Comparison of ENCODE assay signal across 8 cellular contexts in the genomic region with DNA sequence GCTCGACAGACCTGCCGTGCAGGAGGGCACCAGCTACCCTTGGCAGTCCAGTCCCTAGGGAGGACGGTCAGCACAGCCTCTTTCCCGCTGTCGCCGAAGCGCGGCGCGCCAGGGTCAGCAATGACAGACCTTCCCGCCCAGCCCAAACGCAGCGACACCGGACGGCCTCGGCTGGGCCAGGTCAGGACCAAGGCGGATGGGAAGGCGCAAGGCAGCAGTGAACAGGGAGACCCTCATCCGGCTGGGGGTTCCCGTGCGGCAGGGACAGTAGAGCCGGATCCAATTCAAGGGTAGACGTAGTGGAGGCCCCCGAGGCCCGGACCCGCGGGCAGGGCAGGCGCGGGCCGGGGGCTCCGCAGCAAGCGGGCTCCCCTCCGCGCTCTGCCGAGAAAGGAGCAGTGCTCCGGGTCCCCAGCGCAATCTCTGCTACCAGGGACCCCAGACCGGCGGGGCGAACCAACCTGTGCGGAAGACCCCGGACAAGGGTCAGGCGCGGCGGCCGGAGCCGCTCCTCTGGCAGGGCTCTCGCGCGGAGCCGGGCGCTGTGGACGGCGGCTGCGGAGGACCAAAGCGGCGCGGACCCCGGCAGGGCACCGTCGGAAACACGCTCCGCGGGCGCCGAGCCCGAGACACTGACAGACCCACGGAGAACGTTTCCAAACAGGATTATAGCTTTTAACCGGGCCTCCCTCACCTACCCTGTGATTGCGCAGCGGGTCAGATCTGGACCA. TPM values are rescaled to one million over a fixed set of nuclear protein-coding genes. Genes with fewer than 3 reads are reported as not detected.
DNase-seq lines count a peak whose midpoint lies in the region; ATAC-seq and TF ChIP-seq lines count a peak whose summit lies in the region.

A gene with protein sequence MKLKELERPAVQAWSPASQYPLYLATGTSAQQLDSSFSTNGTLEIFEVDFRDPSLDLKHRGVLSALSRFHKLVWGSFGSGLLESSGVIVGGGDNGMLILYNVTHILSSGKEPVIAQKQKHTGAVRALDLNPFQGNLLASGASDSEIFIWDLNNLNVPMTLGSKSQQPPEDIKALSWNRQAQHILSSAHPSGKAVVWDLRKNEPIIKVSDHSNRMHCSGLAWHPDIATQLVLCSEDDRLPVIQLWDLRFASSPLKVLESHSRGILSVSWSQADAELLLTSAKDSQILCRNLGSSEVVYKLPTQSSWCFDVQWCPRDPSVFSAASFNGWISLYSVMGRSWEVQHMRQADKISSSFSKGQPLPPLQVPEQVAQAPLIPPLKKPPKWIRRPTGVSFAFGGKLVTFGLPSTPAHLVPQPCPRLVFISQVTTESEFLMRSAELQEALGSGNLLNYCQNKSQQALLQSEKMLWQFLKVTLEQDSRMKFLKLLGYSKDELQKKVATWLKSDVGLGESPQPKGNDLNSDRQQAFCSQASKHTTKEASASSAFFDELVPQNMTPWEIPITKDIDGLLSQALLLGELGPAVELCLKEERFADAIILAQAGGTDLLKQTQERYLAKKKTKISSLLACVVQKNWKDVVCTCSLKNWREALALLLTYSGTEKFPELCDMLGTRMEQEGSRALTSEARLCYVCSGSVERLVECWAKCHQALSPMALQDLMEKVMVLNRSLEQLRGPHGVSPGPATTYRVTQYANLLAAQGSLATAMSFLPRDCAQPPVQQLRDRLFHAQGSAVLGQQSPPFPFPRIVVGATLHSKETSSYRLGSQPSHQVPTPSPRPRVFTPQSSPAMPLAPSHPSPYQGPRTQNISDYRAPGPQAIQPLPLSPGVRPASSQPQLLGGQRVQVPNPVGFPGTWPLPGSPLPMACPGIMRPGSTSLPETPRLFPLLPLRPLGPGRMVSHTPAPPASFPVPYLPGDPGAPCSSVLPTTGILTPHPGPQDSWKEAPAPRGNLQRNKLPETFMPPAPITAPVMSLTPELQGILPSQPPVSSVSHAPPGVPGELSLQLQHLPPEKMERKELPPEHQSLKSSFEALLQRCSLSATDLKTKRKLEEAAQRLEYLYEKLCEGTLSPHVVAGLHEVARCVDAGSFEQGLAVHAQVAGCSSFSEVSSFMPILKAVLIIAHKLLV (minus strand): TSS at position 541 of the 731 bp plus-strand sequence. CDS start 2,909 bp downstream, outside the sequence.

- H3K4me1 Mint-ChIP-seq in CD8-positive, alpha-beta memory T cell = peaks cover 6 to 10% (median 7%) of the 10 kb centered on the region in 3 donors
- H3K4me1 Mint-ChIP-seq in T-helper 17 cell (peaks cover 16% of the 10 kb centered on the region), neural crest cell (peaks cover 17% of the 10 kb centered on the region)

- H3K4me3 Mint-ChIP-seq in CD8-positive, alpha-beta memory T cell = no peak within 1 kb of the TSS
- H3K4me3 Mint-ChIP-seq in T-helper 17 cell = no peak within 1 kb of the TSS
- H3K4me3 Mint-ChIP-seq in neural crest cell = peak within 1 kb of the TSS; percentile 95

- H3K27me3 Mint-ChIP-seq in CD8-positive, alpha-beta memory T cell = no peaks in the 10 kb centered on the region
- no peaks in the 10 kb centered on the region for H3K27me3 Mint-ChIP-seq in T-helper 17 cell
- H3K27me3 Mint-ChIP-seq in neural crest cell (ENCODE audit: low read depth) = peaks cover 7% of the 10 kb centered on the region

- no peaks in the 10 kb centered on the region for H3K27me3 ChIP-seq in CD8-positive, alpha-beta memory T cell (ENCODE audit: insufficient read depth, low read length, poor library complexity, severe bottlenecking)
- H3K27me3 ChIP-seq in foreskin keratinocyte = peaks cover 17% of the 10 kb centered on the region

- ATAC-seq in T-helper 17 cell = no peak
- ATAC-seq in foreskin keratinocyte = peak; percentile 19
- no peak for ATAC-seq in GM21447 (IDR thresholded peaks at IDR 0.05; ENCODE audit: unreplicated experiment)
- ATAC-seq in GM19023 (IDR thresholded peaks at IDR 0.05; ENCODE audit: unreplicated experiment) = no peak
- no peak for ATAC-seq in GM18907 (IDR thresholded peaks at IDR 0.05; ENCODE audit: unreplicated experiment)

- H3K4me1 ChIP-seq in CD8-positive, alpha-beta memory T cell (ENCODE audit: insufficient read depth, low read length) = peaks cover 10% of the 10 kb centered on the region
- no peaks in the 10 kb centered on the region for H3K4me1 ChIP-seq in foreskin keratinocyte

- no peak within 1 kb of the TSS for H3K27ac ChIP-seq in CD8-positive, alpha-beta memory T cell (ENCODE audit: low read depth, low read length)
- H3K27ac ChIP-seq in foreskin keratinocyte = no peak within 1 kb of the TSS

- no peaks in the 10 kb centered on the region for H3K9me3 Mint-ChIP-seq in CD8-positive, alpha-beta memory T cell
- H3K9me3 Mint-ChIP-seq in neural crest cell = no peaks in the 10 kb centered on the region

- no peak for DNase-seq in CD8-positive, alpha-beta memory T cell
- no peak for DNase-seq in T-helper 17 cell
- DNase-seq in foreskin keratinocyte = no peak
- peak; percentile 60 for DNase-seq in neural crest cell (ENCODE audit: low read depth, low spot score)
- no peak for DNase-seq in OCI-M1 (lab: John Stamatoyannopoulos, UW)

- TF ChIP-seq CTCF in foreskin keratinocyte (conservative IDR thresholded peaks at IDR 0.05) = no peak
- no peak for TF ChIP-seq CTCF in neural crest cell (conservative IDR thresholded peaks at IDR 0.05)

- CTCF ChIA-PET in CD8-positive, alpha-beta memory T cell (lab: Charles Lee) = interaction anchor here (0.6 to 5.4 kb wide), 23 partner anchors 9 to 785 kb away, joined by 3 to 65 read pairs (median 5); a partner anchor contains a TSS

- POLR2A ChIA-PET in CD8-positive, alpha-beta memory T cell (lab: Charles Lee) = interaction anchor here (1.2 kb wide), 1 partner anchor 10 kb away, joined by 3 read pairs; no protein-coding TSS in a partner anchor

- H3K27ac Mint-ChIP-seq in CD8-positive, alpha-beta memory T cell = peak within 1 kb of the TSS in 6 of 8 donors; percentile 5 to 77 (median 54)
- H3K27ac Mint-ChIP-seq in T-helper 17 cell (peak within 1 kb of the TSS; percentile 32), neural crest cell (ENCODE audit: unreplicated experiment) (peak within 1 kb of the TSS; percentile 96)

- H3K36me3 Mint-ChIP-seq in CD8-positive, alpha-beta memory T cell = peaks cover 0 to 50% (median 10%) of the 10 kb centered on the region in 3 donors
- H3K36me3 Mint-ChIP-seq in T-helper 17 cell (ENCODE audit: low read depth) = peaks cover 5% of the 10 kb centered on the region
- peaks cover 3% of the 10 kb centered on the region for H3K36me3 Mint-ChIP-seq in neural crest cell (ENCODE audit: low read depth)

- peaks cover 18% of the 10 kb centered on the region for H3K36me3 ChIP-seq in CD8-positive, alpha-beta memory T cell (ENCODE audit: insufficient read depth, low read length)

- H3K9me3 ChIP-seq in CD8-positive, alpha-beta memory T cell (ENCODE audit: low read length) = no peaks in the 10 kb centered on the region
- H3K9me3 ChIP-seq in T-helper 17 cell (ENCODE audit: control insufficient read depth, low read length, poor library complexity, severe bottlenecking) = no peaks in the 10 kb centered on the region

- no peak within 1 kb of the TSS for H3K4me3 ChIP-seq in CD8-positive, alpha-beta memory T cell (ENCODE audit: low read length)

RNA-seq across cellular contexts. Expression of the gene that starts here (rescaled TPM):
- total RNA-seq in CD8-positive, alpha-beta memory T cell = 10 to 100 TPM; 15.4 to 15.8 TPM
- polyA plus RNA-seq in CD8-positive, alpha-beta memory T cell = 2.3 TPM
- total RNA-seq in T-helper 17 cell (10 to 100 TPM; 70.3 to 73.5 TPM), foreskin keratinocyte (1.4 and 1.5 TPM in 2 replicates), neural crest cell (18.1 and 18.7 TPM in 2 replicates)
- 1.1 and 1.2 TPM in 2 replicates for polyA plus RNA-seq in foreskin keratinocyte

Comparison
In these comparisons a context has a peak if more than half of its experiments do, and no peak if none do; other contexts are left out.
1. H3K27ac Mint-ChIP-seq: peak in every context shown above with its lines; median percentile 96 in neural crest cell; 54 in CD8-positive, alpha-beta memory T cell; 32 in T-helper 17 cell.